Comparison of ENCODE assay signal across 8 cellular contexts in genomic region chr11:22829231-22830081, GRCh38. TPM values are rescaled to one million over a fixed set of nuclear protein-coding genes. Genes with fewer than 3 reads are reported as not detected.
A peak's percentile ranks its signal among the peaks of the same experiment; 100 is the strongest.
DNase-seq lines count a peak whose midpoint lies in the region; ATAC-seq and TF ChIP-seq lines count a peak whose summit lies in the region.

A gene with protein sequence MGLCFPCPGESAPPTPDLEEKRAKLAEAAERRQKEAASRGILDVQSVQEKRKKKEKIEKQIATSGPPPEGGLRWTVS (minus strand): TSS chr11:22829801. CDS start chr11:22829748, 53 bp downstream.

- TF ChIP-seq POLR2A in IMR-90 (IDR thresholded peaks at IDR 0.05; ENCODE audit: low read depth, low read length) (no peak), esophagus squamous epithelium (IDR thresholded peaks at IDR 0.05) (peak in 2 of 4 donors; percentile 61 to 81)

- TF ChIP-seq CTCF in IMR-90 (conservative IDR thresholded peaks at IDR 0.05; ENCODE audit: low read depth, low read length) (peak; percentile 71), esophagus squamous epithelium (IDR thresholded peaks at IDR 0.05) (peak in 5 of 6 experiments; percentile 22 to 61 (median 45))

- no peaks in the 10 kb centered on the region for H4K20me1 ChIP-seq in IMR-90 (ENCODE audit: insufficient read depth, low read length)

- DNase-seq in DMS53 (lab: John Stamatoyannopoulos, UW) (peak; percentile 98), IMR-90 (peak; percentile 87), esophagus squamous epithelium (lab: John Stamatoyannopoulos, UW) (peak; percentile 84), myocyte (ENCODE audit: low read depth) (peak; percentile 95)
- peak; percentile 94 to 95 for DNase-seq in activated T-cell treated with anti-CD3 and anti-CD28 coated beads, Interleukin-2, amount 50 U/mL, for 72 hours
- DNase-seq in stimulated activated CD8-positive, alpha-beta memory T cell treated with anti-CD3 and anti-CD28 coated beads, Interleukin-7, amount 100 ng/mL, for 4 hours (ENCODE audit: low read depth in 2 of 2): peak; percentile 85

- dilution Hi-C loops in IMR-90 (cut with HindIII; ENCODE audit: low sequenced_read_pairs, unreplicated experiment): no loop called here

- CTCF ChIA-PET in IMR-90 (lab: Yijun Ruan, JAX): interaction anchor here (0.8 to 1.0 kb wide), 2 partner anchors 10 to 20 kb away, joined by 3 to 4 read pairs; no protein-coding TSS in a partner anchor

- H3K27ac ChIP-seq in IMR-90 (ENCODE audit: insufficient read depth, low read length) (peak within 1 kb of the TSS; percentile 0; the same call in 1 of the 2 replicates), esophagus squamous epithelium (peak within 1 kb of the TSS; percentile 82 to 91 (median 91))

- no TSS peak for BruUV-seq in IMR-90 (replicated peaks; lab: Mats Ljungman, UMichigan)

- in situ Hi-C loops in IMR-90 (cut with MboI; ENCODE audit: low sequenced_read_pairs): no loop called here

- H3K4me1 ChIP-seq in IMR-90 (ENCODE audit: control insufficient read depth, insufficient read depth, low read length): no peaks in the 10 kb centered on the region
- peaks cover 0 to 19% (median 9%) of the 10 kb centered on the region in 3 donors for H3K4me1 ChIP-seq in esophagus squamous epithelium

- no peak within 1 kb of the TSS for H2AK5ac ChIP-seq in IMR-90 (ENCODE audit: low read depth, low read length)

- ATAC-seq in GM21529 (IDR thresholded peaks at IDR 0.05; ENCODE audit: unreplicated experiment) (peak; percentile 95), IMR-90 (ENCODE audit: low read depth) (peak; percentile 97)
- peak; percentile 87 to 90 for ATAC-seq in activated T-cell treated with anti-CD3 and anti-CD28 coated beads, Interleukin-2, amount 50 U/mL, for 72 hours (replicated peaks in 1 of 2)

- H3K4ac ChIP-seq in IMR-90 (ENCODE audit: low read depth, low read length): peak within 1 kb of the TSS; percentile 11; the same call in 1 of the 2 replicates

- H3K9ac ChIP-seq in IMR-90 (ENCODE audit: low read depth, low read length): peak within 1 kb of the TSS; percentile 22

- H2AFZ ChIP-seq in IMR-90 (replicated peaks; ENCODE audit: low read length, poor library complexity): peak within 1 kb of the TSS; percentile 96

- H2BK120ac ChIP-seq in IMR-90 (ENCODE audit: low read depth, low read length): no peak within 1 kb of the TSS; the same call in 1 of the 2 replicates

- H2AK9ac ChIP-seq in IMR-90 (replicated peaks; ENCODE audit: low read depth, low read length, poor library complexity): peak within 1 kb of the TSS; percentile 89

- no peak within 1 kb of the TSS for H2BK5ac ChIP-seq in IMR-90 (ENCODE audit: low read depth, low read length, poor library complexity, severe bottlenecking)

- H3K9me3 ChIP-seq in IMR-90 (ENCODE audit: control insufficient read depth, insufficient read depth, low read length): no peaks in the 10 kb centered on the region
- H3K9me3 ChIP-seq in esophagus squamous epithelium: no peaks in the 10 kb centered on the region

- no peaks in the 10 kb centered on the region for H3K9me3 Mint-ChIP-seq in activated T-cell treated with anti-CD3 and anti-CD28 coated beads, Interleukin-2, amount 50 U/mL, for 72 hours

- H3K36me3 ChIP-seq in IMR-90 (ENCODE audit: control insufficient read depth, insufficient read depth, low read length): peaks cover 3% of the 10 kb centered on the region; the same call in 1 of the 2 replicates
- H3K36me3 ChIP-seq in esophagus squamous epithelium: peaks cover 0 to 25% (median 0%) of the 10 kb centered on the region in 3 donors

- H2BK20ac ChIP-seq in IMR-90 (ENCODE audit: low read depth, low read length): no peak within 1 kb of the TSS

- H3K23ac ChIP-seq in IMR-90 (ENCODE audit: low read depth, low read length): no peak within 1 kb of the TSS

- H3K18ac ChIP-seq in IMR-90 (ENCODE audit: low read depth, low read length): no peak within 1 kb of the TSS; the same call in 1 of the 2 replicates

- TF ChIP-seq RAD21 in IMR-90 (IDR thresholded peaks at IDR 0.05; ENCODE audit: low read length): peak; percentile 24; the same call in 1 of the 2 replicates

- peak within 1 kb of the TSS; percentile 41; the same call in 1 of the 2 replicates for H4K91ac ChIP-seq in IMR-90 (ENCODE audit: insufficient read depth, low read depth, low read length)

- WGBS in IMR-90 (ENCODE audit: extremely low coverage in 2 of 2, insufficient read length in 1 of 2), 2 experiments: 0% methylated on average over 12 of the region's 79 CpGs; no CpG with 5 or more reads in 1 of the 2 experiments
- WGBS in esophagus squamous epithelium, 2 donors: 1 to 2% methylated on average over 23 of the region's 79 CpGs

- 0 out of 2 replicates have a peak within 1 kb of the TSS, but pooled peaks have one; percentile 39 for H3K56ac ChIP-seq in IMR-90 (ENCODE audit: extremely low read depth, insufficient read depth, low read length)

- intact Hi-C loops in IMR-90 (cut with micrococcal nuclease): loop anchor here (5.0 kb wide), 1 partner anchor 202 kb away; the partner anchor contains the start of gene FANCF
- intact Hi-C loops in esophagus squamous epithelium (cut with DNase I): no loop called here

- POLR2A ChIA-PET in IMR-90 (lab: Charles Lee; ENCODE audit: unreplicated experiment): no interaction called here

- no peaks in the 10 kb centered on the region for H3K27me3 Mint-ChIP-seq in activated T-cell treated with anti-CD3 and anti-CD28 coated beads, Interleukin-2, amount 50 U/mL, for 72 hours (ENCODE audit: low read depth)

- H2BK15ac ChIP-seq in IMR-90 (ENCODE audit: low read depth, low read length): no peak within 1 kb of the TSS

- H3K27me3 ChIP-seq in IMR-90 (ENCODE audit: control insufficient read depth, insufficient read depth, low read length) (no peaks in the 10 kb centered on the region), esophagus squamous epithelium (no peaks in the 10 kb centered on the region)

- peaks cover 14% of the 10 kb centered on the region for H3K4me1 Mint-ChIP-seq in activated T-cell treated with anti-CD3 and anti-CD28 coated beads, Interleukin-2, amount 50 U/mL, for 72 hours (ENCODE audit: low read depth)

- H3K4me3 ChIP-seq in IMR-90 (ENCODE audit: insufficient read depth, low read depth, low read length) (peak within 1 kb of the TSS; percentile 70), esophagus squamous epithelium (peak within 1 kb of the TSS; percentile 79 to 97 (median 86))

- H4K5ac ChIP-seq in IMR-90 (ENCODE audit: low read depth, low read length): no peak within 1 kb of the TSS

- H3K4me3 Mint-ChIP-seq in activated T-cell treated with anti-CD3 and anti-CD28 coated beads, Interleukin-2, amount 50 U/mL, for 72 hours: peak within 1 kb of the TSS; percentile 88 to 93

- no peaks in the 10 kb centered on the region for H3K9me1 ChIP-seq in IMR-90 (ENCODE audit: insufficient read depth, low read length)

- H3K14ac ChIP-seq in IMR-90 (replicated peaks; ENCODE audit: low read depth, low read length): peak within 1 kb of the TSS; percentile 5; the same call in 1 of the 2 replicates

- peak within 1 kb of the TSS; percentile 90 for H3K27ac Mint-ChIP-seq in activated T-cell treated with anti-CD3 and anti-CD28 coated beads, Interleukin-2, amount 50 U/mL, for 72 hours

- H4K8ac ChIP-seq in IMR-90 (ENCODE audit: low read depth in 2 of 2, low read length in 2 of 2): peak within 1 kb of the TSS; percentile 39 to 76; a peak in 3 of 4 replicates

- H3K4me2 ChIP-seq in IMR-90 (ENCODE audit: low read depth, low read length): peak within 1 kb of the TSS; percentile 88

- peaks cover 0 to 9% of the 10 kb centered on the region in 2 donors for H3K36me3 Mint-ChIP-seq in activated T-cell treated with anti-CD3 and anti-CD28 coated beads, Interleukin-2, amount 50 U/mL, for 72 hours (ENCODE audit: insufficient read depth in 2 of 2)

- H3K79me1 ChIP-seq in IMR-90 (ENCODE audit: low read depth in 1 of 2, low read length in 2 of 2): peaks cover 0 to 4% of the 10 kb centered on the region in 2 experiments; a peak in 3 of 4 replicates

TF ChIP-seq in IMR-90, 13 proteins besides CTCF, POLR2A, EP300 and RAD21:
- TF ChIP-seq, protein P1, sequence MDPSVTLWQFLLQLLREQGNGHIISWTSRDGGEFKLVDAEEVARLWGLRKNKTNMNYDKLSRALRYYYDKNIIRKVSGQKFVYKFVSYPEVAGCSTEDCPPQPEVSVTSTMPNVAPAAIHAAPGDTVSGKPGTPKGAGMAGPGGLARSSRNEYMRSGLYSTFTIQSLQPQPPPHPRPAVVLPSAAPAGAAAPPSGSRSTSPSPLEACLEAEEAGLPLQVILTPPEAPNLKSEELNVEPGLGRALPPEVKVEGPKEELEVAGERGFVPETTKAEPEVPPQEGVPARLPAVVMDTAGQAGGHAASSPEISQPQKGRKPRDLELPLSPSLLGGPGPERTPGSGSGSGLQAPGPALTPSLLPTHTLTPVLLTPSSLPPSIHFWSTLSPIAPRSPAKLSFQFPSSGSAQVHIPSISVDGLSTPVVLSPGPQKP (IDR thresholded peaks at IDR 0.05; ENCODE audit: borderline replicate concordance, low read depth, low read length): no peak
- TF ChIP-seq MAZ (IDR thresholded peaks at IDR 0.05; ENCODE audit: borderline replicate concordance, low read depth, low read length) (peak; percentile 93; the same call in 1 of the 2 replicates), RCOR1 (IDR thresholded peaks at IDR 0.05; ENCODE audit: insufficient replicate concordance, low read length) (peak; percentile 67)

RNA-seq across cellular contexts. Expression of the gene that starts here (rescaled TPM):
- total RNA-seq in IMR-90 (2012; rRNA removed) (2.0 and 6.1 TPM in 2 replicates), esophagus squamous epithelium (10 to 100 TPM in 1 of 4 donors, 1 to 10 TPM in 3; 6.1 to 11.3 (median 8.0) TPM), myocyte (3.3 and 4.9 TPM in 2 replicates)
- polyA plus RNA-seq in IMR-90 (2012; rRNA removed): 5.5 and 6.8 TPM in 2 replicates
- 0.34 and 0.73 TPM in 2 replicates for polyA plus RNA-seq in IMR-90 (2012; cell fraction: cytosol; rRNA removed)
- 0.22 and 1.3 TPM in 2 replicates for polyA plus RNA-seq in IMR-90 (2012; cell fraction: nucleus; rRNA removed; ENCODE audit: low replicate concordance)
- 2.6 TPM for polyA plus RNA-seq in PFSK-1 (2012; ENCODE audit: insufficient read length, low read depth)
- total RNA-seq in activated T-cell treated with anti-CD3 and anti-CD28 coated beads, Interleukin-2, amount 50 U/mL, for 72 hours: 10 to 100 TPM; 48.3 to 50.7 TPM
- polyA plus RNA-seq in myocyte (2012): 9.8 TPM

Comparison
In these comparisons a context has a peak if more than half of its experiments do, and no peak if none do; other contexts are left out.
1. Peak in every context shown above with its lines: DNase-seq, ATAC-seq, H3K4me3 ChIP-seq and H3K27ac ChIP-seq.